Comparison of ENCODE assay signal across 1 cellular context in the genomic region with DNA sequence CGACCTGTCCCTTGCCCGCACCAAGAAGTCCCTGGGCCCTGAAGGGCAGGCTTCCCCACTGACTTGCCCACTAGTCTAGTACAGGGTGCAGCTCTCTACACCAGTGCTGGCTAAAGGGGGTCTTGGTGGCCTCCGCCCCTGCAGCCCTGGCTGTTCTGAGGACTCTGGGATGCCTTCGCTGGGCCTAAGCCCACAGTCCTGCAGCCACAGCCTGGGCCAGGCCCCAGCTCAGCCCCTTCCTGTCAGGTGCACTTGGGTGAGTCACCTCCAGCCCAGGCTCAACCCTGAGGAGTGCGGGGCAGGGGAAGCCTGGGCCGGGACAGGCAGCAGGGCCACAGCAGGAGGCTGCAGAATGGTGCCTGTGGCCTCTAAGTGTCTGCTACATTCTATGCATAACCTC.
TF ChIP-seq lines count a peak whose summit lies in the region.

No MANE protein-coding gene starts in this region.

TF ChIP-seq in GM23338, 12 proteins besides CTCF, POLR2A, EP300 and RAD21 (continued from another document):
- TF ChIP-seq, protein P1, sequence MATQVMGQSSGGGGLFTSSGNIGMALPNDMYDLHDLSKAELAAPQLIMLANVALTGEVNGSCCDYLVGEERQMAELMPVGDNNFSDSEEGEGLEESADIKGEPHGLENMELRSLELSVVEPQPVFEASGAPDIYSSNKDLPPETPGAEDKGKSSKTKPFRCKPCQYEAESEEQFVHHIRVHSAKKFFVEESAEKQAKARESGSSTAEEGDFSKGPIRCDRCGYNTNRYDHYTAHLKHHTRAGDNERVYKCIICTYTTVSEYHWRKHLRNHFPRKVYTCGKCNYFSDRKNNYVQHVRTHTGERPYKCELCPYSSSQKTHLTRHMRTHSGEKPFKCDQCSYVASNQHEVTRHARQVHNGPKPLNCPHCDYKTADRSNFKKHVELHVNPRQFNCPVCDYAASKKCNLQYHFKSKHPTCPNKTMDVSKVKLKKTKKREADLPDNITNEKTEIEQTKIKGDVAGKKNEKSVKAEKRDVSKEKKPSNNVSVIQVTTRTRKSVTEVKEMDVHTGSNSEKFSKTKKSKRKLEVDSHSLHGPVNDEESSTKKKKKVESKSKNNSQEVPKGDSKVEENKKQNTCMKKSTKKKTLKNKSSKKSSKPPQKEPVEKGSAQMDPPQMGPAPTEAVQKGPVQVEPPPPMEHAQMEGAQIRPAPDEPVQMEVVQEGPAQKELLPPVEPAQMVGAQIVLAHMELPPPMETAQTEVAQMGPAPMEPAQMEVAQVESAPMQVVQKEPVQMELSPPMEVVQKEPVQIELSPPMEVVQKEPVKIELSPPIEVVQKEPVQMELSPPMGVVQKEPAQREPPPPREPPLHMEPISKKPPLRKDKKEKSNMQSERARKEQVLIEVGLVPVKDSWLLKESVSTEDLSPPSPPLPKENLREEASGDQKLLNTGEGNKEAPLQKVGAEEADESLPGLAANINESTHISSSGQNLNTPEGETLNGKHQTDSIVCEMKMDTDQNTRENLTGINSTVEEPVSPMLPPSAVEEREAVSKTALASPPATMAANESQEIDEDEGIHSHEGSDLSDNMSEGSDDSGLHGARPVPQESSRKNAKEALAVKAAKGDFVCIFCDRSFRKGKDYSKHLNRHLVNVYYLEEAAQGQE (IDR thresholded peaks at IDR 0.05; ENCODE audit: unreplicated experiment), result no peak
- TF ChIP-seq STAT1 (IDR thresholded peaks at IDR 0.05; ENCODE audit: unreplicated experiment), result no peak
- TF ChIP-seq EZH2 (IDR thresholded peaks at IDR 0.05; ENCODE audit: low read depth, unreplicated experiment), result no peak
- no peak for TF ChIP-seq EZH2phosphoT487 (IDR thresholded peaks at IDR 0.05; ENCODE audit: unreplicated experiment)
